Comparison of ENCODE assay signal across 23 cellular contexts in the genomic region with DNA sequence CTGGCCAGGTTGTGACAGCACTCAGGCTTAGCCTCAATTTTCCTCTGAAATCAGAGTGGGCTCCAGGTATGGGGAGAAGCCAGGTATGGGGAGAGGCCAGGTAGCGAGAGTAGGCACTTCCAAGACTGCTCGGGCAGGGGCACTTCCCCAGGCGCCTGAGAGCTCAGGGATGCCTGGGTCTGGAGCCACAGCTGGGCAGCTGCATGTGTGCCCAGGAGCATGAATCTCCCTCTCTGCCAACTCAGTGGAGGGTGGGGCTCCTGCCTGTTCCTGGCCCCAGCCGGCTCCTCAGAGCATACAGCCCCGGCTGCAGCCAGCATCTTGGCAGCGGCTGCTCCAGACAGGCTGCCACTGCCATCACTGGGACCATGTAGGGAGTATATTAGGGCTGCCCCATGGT.
"Had no signal": no experiment of that assay in that cellular context is flagged by ENCODE, and none has a peak within 500 bp of the region (broad histone marks: within the 10 kb centered on the region; RNA-seq: fewer than 3 reads in every experiment).

No MANE protein-coding gene starts in this region.

- H3K27me3 Mint-ChIP-seq: naive B cell; progenitor cell of endocrine pancreas; stimulated activated naive B cell treated with anti-CD40 and anti-IgM and Interleukin-4, amounts not matched to agents 10 μg/mL and 1 μg/mL and 100 μg/mL, for 72 hours had no signal

- DNase-seq: hippocampal formation; left ventricle myocardium inferior; mesendoderm; naive B cell; natural killer cell; nephron progenitor cell; ovary; right lobe of liver; stimulated activated CD4-positive, alpha-beta T cell treated with anti-CD3 and anti-CD28 coated beads, Interleukin-4, amount 100 ng/mL, for 24 hours; stimulated activated naive B cell treated with anti-CD40 and anti-IgM and Interleukin-4, amounts not matched to agents 10 μg/mL and 1 μg/mL and 100 μg/mL, for 72 hours; stimulated activated naive CD8-positive, alpha-beta T cell treated with anti-CD3 and anti-CD28 coated beads, Interleukin-15, Interleukin-2, amounts not matched to agents 100 U/mL and 50 U/mL, for 24 hours; stomach; testis; thyroid gland; transverse colon had no signal

- H3K36me3 ChIP-seq: left ventricle myocardium inferior, neural progenitor cell, ovary, right atrium auricular region, right lobe of liver, stomach, thyroid gland, transverse colon, upper lobe of left lung, vagina had no signal

- H3K4me1 ChIP-seq: left ventricle myocardium inferior, right atrium auricular region, right lobe of liver, testis, thyroid gland, upper lobe of left lung, vagina had no signal

- H3K27me3 ChIP-seq: neural progenitor cell, ovary, right atrium auricular region, right lobe of liver, stomach, testis, thyroid gland, upper lobe of left lung, vagina had no signal

- H2AFZ ChIP-seq: neural progenitor cell had no signal

- H3K9me3 ChIP-seq: ovary, right lobe of liver, testis, thyroid gland, vagina had no signal

- ATAC-seq: natural killer cell; right lobe of liver; stimulated activated naive B cell treated with anti-CD40 and anti-IgM and Interleukin-4, amounts not matched to agents 10 μg/mL and 1 μg/mL and 100 μg/mL, for 72 hours; stimulated activated naive CD8-positive, alpha-beta T cell treated with anti-CD3 and anti-CD28 coated beads, Interleukin-15, Interleukin-2, amounts not matched to agents 100 U/mL and 50 U/mL, for 24 hours had no signal

- H3K27ac Mint-ChIP-seq: natural killer cell; neural progenitor cell; progenitor cell of endocrine pancreas; stimulated activated naive B cell treated with anti-CD40 and anti-IgM and Interleukin-4, amounts not matched to agents 10 μg/mL and 1 μg/mL and 100 μg/mL, for 72 hours had no signal

- H3K4me3 ChIP-seq: left ventricle myocardium inferior, lung, neural progenitor cell, ovary, right atrium auricular region, right lobe of liver, skin epidermis, stomach, testis, thyroid gland, transverse colon, upper lobe of left lung, vagina had no signal

- H3K4me3 Mint-ChIP-seq: mesothelial cell of epicardium; naive B cell; natural killer cell; nephron progenitor cell; neural progenitor cell; stimulated activated naive B cell treated with anti-CD40 and anti-IgM and Interleukin-4, amounts not matched to agents 10 μg/mL and 1 μg/mL and 100 μg/mL, for 72 hours had no signal

- H3K9me3 Mint-ChIP-seq: mesothelial cell of epicardium, natural killer cell had no signal

- H3K9ac ChIP-seq: neural progenitor cell had no signal

- H3K4me2 ChIP-seq: neural progenitor cell had no signal

- H3K36me3 Mint-ChIP-seq: natural killer cell had no signal

- H3K27ac ChIP-seq: left ventricle myocardium inferior, neural progenitor cell, ovary, right atrium auricular region, right lobe of liver, skin epidermis, stomach, testis, thyroid gland, transverse colon, upper lobe of left lung, vagina had no signal
